In genomic region chr13:95298971-95299627, GRCh38 we compare ENCODE assay signal across 8 cellular contexts. TPM values are rescaled to one million over a fixed set of nuclear protein-coding genes. Genes with fewer than 3 reads are reported as not detected.
DNase-seq lines count a peak whose midpoint lies in the region; ATAC-seq, FAIRE-seq and TF ChIP-seq lines count a peak whose summit lies in the region.
"Had no signal": no experiment of that assay in that cellular context is flagged by ENCODE, and none has a peak within 500 bp of the region (broad histone marks: within the 10 kb centered on the region; RNA-seq: fewer than 3 reads in every experiment).

No MANE protein-coding gene starts in this region.

- no peak for ATAC-seq in effector memory CD8-positive, alpha-beta T cell (replicated peaks)
- ATAC-seq in HG03439 (IDR thresholded peaks at IDR 0.05; ENCODE audit: unreplicated experiment) = no peak
- ATAC-seq in GM18909 (IDR thresholded peaks at IDR 0.05; ENCODE audit: poor library complexity, unreplicated experiment) = no peak

- peak; percentile 57 for FAIRE-seq in GM18507 (lab: Jason Lieb, UNC)

- H4K20me1 ChIP-seq in PC-9 (ENCODE audit: insufficient read depth) = no peaks in the 10 kb centered on the region

- H3K4me1 ChIP-seq in PC-9 (replicated peaks; ENCODE audit: insufficient read depth) = peaks cover 24% of the 10 kb centered on the region

- DNase-seq in GM18507 (ENCODE audit: extremely low spot score, insufficient read length, low read depth) = no peak
- DNase-seq in PC-9 = peak; percentile 52 to 95
- DNase-seq in effector memory CD8-positive, alpha-beta T cell = no peak
- peak; percentile 87 for DNase-seq in renal cortical epithelial cell (ENCODE audit: low read depth)
- no peak for DNase-seq in NCI-H1694 treated with DMSO at 0.1 percent for 48 hours (lab: John Stamatoyannopoulos, UW)
- DNase-seq: NCI-H69 had no signal

- no peaks in the 10 kb centered on the region for H3K27me3 ChIP-seq in PC-9 (ENCODE audit: insufficient read depth, low read depth)

- no peaks in the 10 kb centered on the region for H3K9me2 ChIP-seq in PC-9 (ENCODE audit: insufficient read depth)

- POLR2A ChIA-PET in PC-9 (lab: Charles Lee; ENCODE audit: unreplicated experiment) = no interaction called here

- H3K27ac ChIP-seq in PC-9 = no peak overlapping the region

- peaks cover 16 to 23% of the 10 kb centered on the region in 2 donors for H3K4me1 Mint-ChIP-seq in effector memory CD8-positive, alpha-beta T cell (ENCODE audit: low read depth in 2 of 2)

- H3K4me3 ChIP-seq in PC-9 = no peak overlapping the region

- peak overlapping the region; percentile 85 to 93 for H3K4me3 Mint-ChIP-seq in effector memory CD8-positive, alpha-beta T cell

- H3K79me2 ChIP-seq in PC-9 (ENCODE audit: low read depth) = 0 out of 2 replicates have a peak, but pooled peaks cover 4% of the 10 kb centered on the region

- intact Hi-C loops in PC-9 (cut with micrococcal nuclease; ENCODE audit: unreplicated experiment) = loop anchor here (1.0 kb wide), 1 partner anchor 45 kb away; no protein-coding TSS in a partner anchor

- BruUV-seq in PC-9 (replicated peaks; lab: Mats Ljungman, UMichigan) = no TSS peak

- peak overlapping the region; percentile 41 to 59 for H3K27ac Mint-ChIP-seq in effector memory CD8-positive, alpha-beta T cell

- no peaks in the 10 kb centered on the region for H3K9me3 Mint-ChIP-seq in effector memory CD8-positive, alpha-beta T cell

- no peaks in the 10 kb centered on the region for H3K36me3 Mint-ChIP-seq in effector memory CD8-positive, alpha-beta T cell (ENCODE audit: insufficient read depth)

- peaks cover 21% of the 10 kb centered on the region; the same call in 1 of the 2 replicates for H3F3A ChIP-seq in PC-9 (ENCODE audit: insufficient read depth, low read depth)

- no peak overlapping the region for H2AFZ ChIP-seq in PC-9

- H3K9me3 ChIP-seq in PC-9 (ENCODE audit: insufficient read depth, low read depth) = no peaks in the 10 kb centered on the region

- no peaks in the 10 kb centered on the region for H3K36me3 ChIP-seq in PC-9 (ENCODE audit: low read depth)

- H3K4me2 ChIP-seq in PC-9 = peak overlapping the region; percentile 38

- no peak for TF ChIP-seq CTCF in PC-9 (conservative IDR thresholded peaks at IDR 0.05)

- CTCF ChIA-PET in PC-9 (lab: Charles Lee) = interaction anchor here (0.6 kb wide), 1 partner anchor 1928 kb away, joined by 3 read pairs; no protein-coding TSS in a partner anchor

- no peaks in the 10 kb centered on the region for H3K27me3 Mint-ChIP-seq in effector memory CD8-positive, alpha-beta T cell

RNA-seq across cellular contexts. Expression of gene ABCC4, which starts 2.2 kb away (rescaled TPM):
- total RNA-seq in PC-9 (2021) (17.0 and 18.6 TPM in 2 replicates), renal cortical epithelial cell (77.4 and 145 TPM in 2 replicates)

Comparison
In these comparisons a context has a peak if more than half of its experiments do, and no peak if none do; other contexts are left out.
1. DNase-seq: peak in PC-9 (2 of 2) and renal cortical epithelial cell (single experiment); none in GM18507 (single experiment), effector memory CD8-positive, alpha-beta T cell (0 of 3) and NCI-H1694 treated with DMSO at 0.1 percent for 48 hours (single experiment).